In genomic region chr22:27107824-27108223, GRCh38 we compare ENCODE assay signal across 8 cellular contexts.
A peak's percentile ranks its signal among the peaks of the same experiment; 100 is the strongest.
DNase-seq lines count a peak whose midpoint lies in the region; ATAC-seq, FAIRE-seq and TF ChIP-seq lines count a peak whose summit lies in the region.

No MANE protein-coding gene starts in this region.

- H3K56ac ChIP-seq in mesendoderm (ENCODE audit: low read length): no peak overlapping the region

- no peaks in the 10 kb centered on the region for H3K4me1 ChIP-seq in mesendoderm (ENCODE audit: control insufficient read depth, low read depth, low read length)

- H3K4me2 ChIP-seq in mesendoderm (ENCODE audit: low read length): no peak overlapping the region

- H3K79me1 ChIP-seq in mesendoderm (ENCODE audit: low read length): no peaks in the 10 kb centered on the region

- no peak overlapping the region for H3K4me3 ChIP-seq in bronchial epithelial cell (ENCODE audit: low read depth, low read length)
- no peak overlapping the region for H3K4me3 ChIP-seq in mesendoderm (ENCODE audit: low read length)

- no peak overlapping the region for H2BK120ac ChIP-seq in mesendoderm (ENCODE audit: low read depth, low read length)

- DNase-seq in Ammon's horn (ENCODE audit: low spot score): peak; percentile 37
- peak; percentile 73 for DNase-seq in NCI-H1105 treated with DMSO at 0.1 percent for 48 hours (lab: John Stamatoyannopoulos, UW)
- peak; percentile 99 for DNase-seq in bronchial epithelial cell (ENCODE audit: low read depth)
- peak; percentile 55 for DNase-seq in mesendoderm
- no peak for DNase-seq in NCI-H128 (lab: John Stamatoyannopoulos, UW; ENCODE audit: unreplicated experiment)
- no peak for DNase-seq in stimulated activated CD4-positive, alpha-beta T cell treated with anti-CD3 and anti-CD28 coated beads, Interleukin-1b, Interleukin-23, amount 100 ng/mL, for 48 hours

- ATAC-seq in GM18909 (IDR thresholded peaks at IDR 0.05; ENCODE audit: poor library complexity, unreplicated experiment) (no peak), HG02938 (IDR thresholded peaks at IDR 0.05; ENCODE audit: unreplicated experiment) (no peak)

- FAIRE-seq in bronchial epithelial cell (lab: Jason Lieb, UNC): peak; percentile 76

- H3K27ac ChIP-seq in mesendoderm (ENCODE audit: low read depth, low read length): no peak overlapping the region

- WGBS in mesendoderm (ENCODE audit: extremely low coverage, insufficient coverage, low lambda C conversion rate): no CpG with 5 or more reads among the region's 2 CpGs

- no peak for TF ChIP-seq CTCF in bronchial epithelial cell (IDR thresholded peaks at IDR 0.05; ENCODE audit: insufficient read depth, low read length, severe bottlenecking)

- H3K18ac ChIP-seq in mesendoderm (ENCODE audit: low read length): no peak overlapping the region

- no peak overlapping the region for H3K9ac ChIP-seq in mesendoderm (ENCODE audit: low read length)

- H4K8ac ChIP-seq in mesendoderm (ENCODE audit: low read depth, low read length): no peak overlapping the region

- H3K23ac ChIP-seq in mesendoderm (ENCODE audit: low read length): no peak overlapping the region

- H3K27me3 ChIP-seq in bronchial epithelial cell (ENCODE audit: control insufficient read depth, insufficient read depth, low read length): no peaks in the 10 kb centered on the region
- H3K27me3 ChIP-seq in mesendoderm (ENCODE audit: insufficient read depth, low read length, poor library complexity): no peaks in the 10 kb centered on the region

- H3K4ac ChIP-seq in mesendoderm (ENCODE audit: low read depth, low read length): no peak overlapping the region

- H3K36me3 ChIP-seq in bronchial epithelial cell (ENCODE audit: control insufficient read depth, insufficient read depth, low read length): no peaks in the 10 kb centered on the region
- no peaks in the 10 kb centered on the region for H3K36me3 ChIP-seq in mesendoderm (ENCODE audit: control insufficient read depth, insufficient read depth, low read length)

- H2BK5ac ChIP-seq in mesendoderm (ENCODE audit: low read length): no peak overlapping the region

- no peaks in the 10 kb centered on the region for H3K79me2 ChIP-seq in mesendoderm (ENCODE audit: control insufficient read depth, insufficient read depth, low read length)

- no peak overlapping the region for H2AK5ac ChIP-seq in mesendoderm (ENCODE audit: low read length)

- H2BK15ac ChIP-seq in mesendoderm (replicated peaks; ENCODE audit: low read depth): no peak overlapping the region

- H4K5ac ChIP-seq in mesendoderm (ENCODE audit: low read length): no peak overlapping the region

Comparison
In these comparisons a context has a peak if more than half of its experiments do, and no peak if none do; other contexts are left out.
1. DNase-seq: peak in Ammon's horn (single experiment), NCI-H1105 treated with DMSO at 0.1 percent for 48 hours (single experiment), bronchial epithelial cell (single experiment) and mesendoderm (single experiment); none in NCI-H128 (single experiment) and stimulated activated CD4-positive, alpha-beta T cell treated with anti-CD3 and anti-CD28 coated beads, Interleukin-1b, Interleukin-23, amount 100 ng/mL, for 48 hours (single experiment).